2 cellular contexts compared by ENCODE assay signal in the genomic region with DNA sequence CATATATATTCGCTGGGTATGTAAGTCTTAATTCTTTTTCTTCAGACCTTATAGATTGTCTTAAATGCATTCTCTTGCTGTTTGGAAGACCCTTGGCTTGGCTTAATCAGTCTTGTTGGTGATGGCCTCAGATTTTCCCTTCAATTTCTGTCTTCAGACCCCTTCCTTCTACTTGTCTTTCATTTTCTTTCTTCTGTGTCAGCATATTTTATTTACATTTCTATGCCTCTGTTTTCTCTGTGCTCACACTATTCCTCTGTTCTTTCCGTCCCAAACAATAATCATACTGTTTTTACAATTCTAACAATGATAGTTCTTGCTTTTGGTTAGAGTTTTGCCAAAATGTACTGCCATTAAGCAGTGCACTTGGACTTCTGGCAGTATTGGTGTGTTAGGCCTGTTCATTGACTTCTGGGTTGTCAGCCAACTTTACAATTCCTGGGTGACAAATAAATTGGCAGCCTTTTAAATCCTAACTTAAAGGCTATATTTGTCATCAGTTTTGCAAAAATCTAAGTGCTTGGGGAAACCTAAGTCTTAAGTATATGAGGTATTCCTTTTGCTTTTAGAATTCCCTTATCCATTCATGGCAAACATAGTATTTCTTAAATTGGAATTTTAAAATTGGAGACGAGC.
TF ChIP-seq lines count a peak whose summit lies in the region.

No MANE protein-coding gene starts in this region.

TF ChIP-seq in HCT116, 20 proteins besides CTCF, POLR2A, EP300 and RAD21:
- TF ChIP-seq ZNF274 (IDR thresholded peaks at IDR 0.05; ENCODE audit: low read depth, low read length), result no peak
- TF ChIP-seq EZH2 (IDR thresholded peaks at IDR 0.05), result no peak
- no peak for TF ChIP-seq ZFX (IDR thresholded peaks at IDR 0.05)
- no peak for TF ChIP-seq CEBPB (IDR thresholded peaks at IDR 0.05; ENCODE audit: low read depth)
- TF ChIP-seq TCF7L2 (IDR thresholded peaks at IDR 0.05; ENCODE audit: borderline replicate concordance, extremely low read depth, insufficient read depth, insufficient read length), result no peak
- no peak for TF ChIP-seq POLR2AphosphoS5 (IDR thresholded peaks at IDR 0.05; ENCODE audit: low read depth, low read length)
TF ChIP-seq in HCT116: peak in this region for 0.

TF ChIP-seq in GM12878, 131 proteins besides CTCF, POLR2A, EP300 and RAD21:
- no peak for TF ChIP-seq BRCA1 (IDR thresholded peaks at IDR 0.05; ENCODE audit: low read depth, low read length)
- TF ChIP-seq KAT2A (conservative IDR thresholded peaks at IDR 0.05; ENCODE audit: control insufficient read depth, low read depth, low read length), result no peak
- TF ChIP-seq SMAD5 (IDR thresholded peaks at IDR 0.05; ENCODE audit: low read depth), result no peak
- TF ChIP-seq LARP7 (IDR thresholded peaks at IDR 0.05), result no peak
- TF ChIP-seq, protein P1, sequence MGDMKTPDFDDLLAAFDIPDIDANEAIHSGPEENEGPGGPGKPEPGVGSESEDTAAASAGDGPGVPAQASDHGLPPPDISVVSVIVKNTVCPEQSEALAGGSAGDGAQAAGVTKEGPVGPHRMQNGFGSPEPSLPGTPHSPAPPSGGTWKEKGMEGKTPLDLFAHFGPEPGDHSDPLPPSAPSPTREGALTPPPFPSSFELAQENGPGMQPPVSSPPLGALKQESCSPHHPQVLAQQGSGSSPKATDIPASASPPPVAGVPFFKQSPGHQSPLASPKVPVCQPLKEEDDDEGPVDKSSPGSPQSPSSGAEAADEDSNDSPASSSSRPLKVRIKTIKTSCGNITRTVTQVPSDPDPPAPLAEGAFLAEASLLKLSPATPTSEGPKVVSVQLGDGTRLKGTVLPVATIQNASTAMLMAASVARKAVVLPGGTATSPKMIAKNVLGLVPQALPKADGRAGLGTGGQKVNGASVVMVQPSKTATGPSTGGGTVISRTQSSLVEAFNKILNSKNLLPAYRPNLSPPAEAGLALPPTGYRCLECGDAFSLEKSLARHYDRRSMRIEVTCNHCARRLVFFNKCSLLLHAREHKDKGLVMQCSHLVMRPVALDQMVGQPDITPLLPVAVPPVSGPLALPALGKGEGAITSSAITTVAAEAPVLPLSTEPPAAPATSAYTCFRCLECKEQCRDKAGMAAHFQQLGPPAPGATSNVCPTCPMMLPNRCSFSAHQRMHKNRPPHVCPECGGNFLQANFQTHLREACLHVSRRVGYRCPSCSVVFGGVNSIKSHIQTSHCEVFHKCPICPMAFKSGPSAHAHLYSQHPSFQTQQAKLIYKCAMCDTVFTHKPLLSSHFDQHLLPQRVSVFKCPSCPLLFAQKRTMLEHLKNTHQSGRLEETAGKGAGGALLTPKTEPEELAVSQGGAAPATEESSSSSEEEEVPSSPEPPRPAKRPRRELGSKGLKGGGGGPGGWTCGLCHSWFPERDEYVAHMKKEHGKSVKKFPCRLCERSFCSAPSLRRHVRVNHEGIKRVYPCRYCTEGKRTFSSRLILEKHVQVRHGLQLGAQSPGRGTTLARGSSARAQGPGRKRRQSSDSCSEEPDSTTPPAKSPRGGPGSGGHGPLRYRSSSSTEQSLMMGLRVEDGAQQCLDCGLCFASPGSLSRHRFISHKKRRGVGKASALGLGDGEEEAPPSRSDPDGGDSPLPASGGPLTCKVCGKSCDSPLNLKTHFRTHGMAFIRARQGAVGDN (IDR thresholded peaks at IDR 0.05), result no peak
- TF ChIP-seq FOS (IDR thresholded peaks at IDR 0.05; ENCODE audit: borderline replicate concordance, extremely low read depth, insufficient read length), result no peak
- no peak for TF ChIP-seq SMAD1 (IDR thresholded peaks at IDR 0.05; ENCODE audit: low read depth, partially characterized antibody)
- no peak for TF ChIP-seq EGR1 (IDR thresholded peaks at IDR 0.05; ENCODE audit: borderline replicate concordance in 1 of 2, low read depth in 2 of 2, low read length in 2 of 2)
- TF ChIP-seq NFYA (IDR thresholded peaks at IDR 0.05; ENCODE audit: borderline replicate concordance, low read depth, low read length), result no peak
- TF ChIP-seq ATF7 (IDR thresholded peaks at IDR 0.05; ENCODE audit: low read depth), result no peak
- no peak for TF ChIP-seq FOXM1 (IDR thresholded peaks at IDR 0.05; ENCODE audit: low read depth, low read length)
